1 cellular context compared by ENCODE assay signal in genomic region chr2:64888591-64889309, GRCh38.
TF ChIP-seq lines count a peak whose summit lies in the region.

No MANE protein-coding gene starts in this region.

TF ChIP-seq in WTC11, 78 proteins besides CTCF, POLR2A, EP300 and RAD21 (continued from another document):
- TF ChIP-seq ZNF396 (CRISPR knock-in tag; IDR thresholded peaks at IDR 0.05; ENCODE audit: borderline replicate concordance), result no peak
